Comparison of ENCODE assay signal across 1 cellular context in the genomic region with DNA sequence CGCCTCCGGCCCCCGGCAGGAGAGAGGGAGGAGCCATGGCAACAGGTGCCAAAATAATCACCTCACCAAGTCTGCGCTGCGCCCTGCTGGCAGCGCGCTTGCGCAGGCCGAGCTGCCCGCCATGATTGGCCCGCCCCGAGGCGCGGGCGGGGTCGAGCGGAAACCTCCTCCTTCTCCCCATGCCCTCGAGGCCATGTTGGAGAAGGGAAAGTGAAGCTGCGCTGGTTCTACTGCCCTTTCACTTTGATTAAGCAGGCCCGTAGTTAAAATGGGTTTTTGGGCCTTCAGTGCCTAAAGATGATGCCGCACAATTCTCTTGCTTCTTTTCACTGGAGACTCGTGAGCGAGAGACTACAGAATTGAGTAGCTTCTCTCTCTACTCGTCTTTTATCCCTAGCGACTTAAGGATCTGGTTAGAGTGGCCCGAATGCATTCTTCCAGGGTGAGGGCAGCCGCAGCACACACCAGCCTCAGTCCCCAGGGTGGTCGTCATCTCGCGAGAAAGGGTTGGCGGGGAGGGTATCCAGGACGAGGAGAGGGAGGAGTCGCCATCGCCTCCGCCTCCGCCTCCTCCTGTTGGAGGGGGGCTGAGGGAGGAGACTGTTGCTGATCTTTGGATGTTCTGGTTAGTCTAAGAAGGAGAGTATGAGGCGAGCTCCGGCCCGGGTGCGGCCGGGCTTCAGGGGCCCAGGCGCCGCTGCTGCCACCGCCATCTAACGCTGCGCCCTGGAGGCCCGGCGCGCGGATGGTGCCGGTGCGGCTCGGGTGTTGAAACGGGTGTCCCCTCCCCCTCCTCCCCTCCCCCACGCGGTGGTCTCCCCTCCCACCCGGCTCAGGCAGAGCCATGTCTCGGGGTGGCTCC.
TF ChIP-seq lines count a peak whose summit lies in the region.

A gene with protein sequence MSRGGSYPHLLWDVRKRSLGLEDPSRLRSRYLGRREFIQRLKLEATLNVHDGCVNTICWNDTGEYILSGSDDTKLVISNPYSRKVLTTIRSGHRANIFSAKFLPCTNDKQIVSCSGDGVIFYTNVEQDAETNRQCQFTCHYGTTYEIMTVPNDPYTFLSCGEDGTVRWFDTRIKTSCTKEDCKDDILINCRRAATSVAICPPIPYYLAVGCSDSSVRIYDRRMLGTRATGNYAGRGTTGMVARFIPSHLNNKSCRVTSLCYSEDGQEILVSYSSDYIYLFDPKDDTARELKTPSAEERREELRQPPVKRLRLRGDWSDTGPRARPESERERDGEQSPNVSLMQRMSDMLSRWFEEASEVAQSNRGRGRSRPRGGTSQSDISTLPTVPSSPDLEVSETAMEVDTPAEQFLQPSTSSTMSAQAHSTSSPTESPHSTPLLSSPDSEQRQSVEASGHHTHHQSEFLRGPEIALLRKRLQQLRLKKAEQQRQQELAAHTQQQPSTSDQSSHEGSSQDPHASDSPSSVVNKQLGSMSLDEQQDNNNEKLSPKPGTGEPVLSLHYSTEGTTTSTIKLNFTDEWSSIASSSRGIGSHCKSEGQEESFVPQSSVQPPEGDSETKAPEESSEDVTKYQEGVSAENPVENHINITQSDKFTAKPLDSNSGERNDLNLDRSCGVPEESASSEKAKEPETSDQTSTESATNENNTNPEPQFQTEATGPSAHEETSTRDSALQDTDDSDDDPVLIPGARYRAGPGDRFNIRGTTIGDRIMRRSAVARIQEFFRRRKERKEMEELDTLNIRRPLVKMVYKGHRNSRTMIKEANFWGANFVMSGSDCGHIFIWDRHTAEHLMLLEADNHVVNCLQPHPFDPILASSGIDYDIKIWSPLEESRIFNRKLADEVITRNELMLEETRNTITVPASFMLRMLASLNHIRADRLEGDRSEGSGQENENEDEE (plus strand): TSS at position 616 of the 862 bp plus-strand sequence. CDS start 229 bp downstream, at position 845.

TF ChIP-seq in K562, 482 proteins besides CTCF, POLR2A, EP300 and RAD21 (continued from another document and continues in another):
- TF ChIP-seq, protein P1, sequence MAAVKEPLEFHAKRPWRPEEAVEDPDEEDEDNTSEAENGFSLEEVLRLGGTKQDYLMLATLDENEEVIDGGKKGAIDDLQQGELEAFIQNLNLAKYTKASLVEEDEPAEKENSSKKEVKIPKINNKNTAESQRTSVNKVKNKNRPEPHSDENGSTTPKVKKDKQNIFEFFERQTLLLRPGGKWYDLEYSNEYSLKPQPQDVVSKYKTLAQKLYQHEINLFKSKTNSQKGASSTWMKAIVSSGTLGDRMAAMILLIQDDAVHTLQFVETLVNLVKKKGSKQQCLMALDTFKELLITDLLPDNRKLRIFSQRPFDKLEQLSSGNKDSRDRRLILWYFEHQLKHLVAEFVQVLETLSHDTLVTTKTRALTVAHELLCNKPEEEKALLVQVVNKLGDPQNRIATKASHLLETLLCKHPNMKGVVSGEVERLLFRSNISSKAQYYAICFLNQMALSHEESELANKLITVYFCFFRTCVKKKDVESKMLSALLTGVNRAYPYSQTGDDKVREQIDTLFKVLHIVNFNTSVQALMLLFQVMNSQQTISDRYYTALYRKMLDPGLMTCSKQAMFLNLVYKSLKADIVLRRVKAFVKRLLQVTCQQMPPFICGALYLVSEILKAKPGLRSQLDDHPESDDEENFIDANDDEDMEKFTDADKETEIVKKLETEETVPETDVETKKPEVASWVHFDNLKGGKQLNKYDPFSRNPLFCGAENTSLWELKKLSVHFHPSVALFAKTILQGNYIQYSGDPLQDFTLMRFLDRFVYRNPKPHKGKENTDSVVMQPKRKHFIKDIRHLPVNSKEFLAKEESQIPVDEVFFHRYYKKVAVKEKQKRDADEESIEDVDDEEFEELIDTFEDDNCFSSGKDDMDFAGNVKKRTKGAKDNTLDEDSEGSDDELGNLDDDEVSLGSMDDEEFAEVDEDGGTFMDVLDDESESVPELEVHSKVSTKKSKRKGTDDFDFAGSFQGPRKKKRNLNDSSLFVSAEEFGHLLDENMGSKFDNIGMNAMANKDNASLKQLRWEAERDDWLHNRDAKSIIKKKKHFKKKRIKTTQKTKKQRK (IDR thresholded peaks at IDR 0.05; ENCODE audit: borderline replicate concordance, low read depth, low read length) = no peak
- TF ChIP-seq MCM5 (IDR thresholded peaks at IDR 0.05; ENCODE audit: low read depth) = no peak
- TF ChIP-seq PTBP1 (IDR thresholded peaks at IDR 0.05; ENCODE audit: low read depth, low read length) = no peak
- TF ChIP-seq MEIS2 (IDR thresholded peaks at IDR 0.05; ENCODE audit: partially characterized antibody) = peak; percentile 94
- peak; percentile 92 for TF ChIP-seq NR2C1 (IDR thresholded peaks at IDR 0.05)
- TF ChIP-seq NR2C1 (tag; IDR thresholded peaks at IDR 0.05) = peak; percentile 94
- TF ChIP-seq ESRRB (CRISPR knock-in tag; IDR thresholded peaks at IDR 0.05; ENCODE audit: borderline replicate concordance) = no peak
- peak; percentile 29; the same call in 1 of the 2 replicates for TF ChIP-seq MAFK (IDR thresholded peaks at IDR 0.05; ENCODE audit: low read length)
- TF ChIP-seq NR1H2 (CRISPR knock-in tag; IDR thresholded peaks at IDR 0.05) = 0 out of 2 replicates have a peak, but pooled peaks have one; percentile 69
- peak; percentile 80 for TF ChIP-seq MYC (IDR thresholded peaks at IDR 0.05; ENCODE audit: low read depth, low read length)
- TF ChIP-seq MYC (CRISPR knock-in tag; IDR thresholded peaks at IDR 0.05; ENCODE audit: borderline replicate concordance, low read depth) = no peak
- TF ChIP-seq, protein P2, sequence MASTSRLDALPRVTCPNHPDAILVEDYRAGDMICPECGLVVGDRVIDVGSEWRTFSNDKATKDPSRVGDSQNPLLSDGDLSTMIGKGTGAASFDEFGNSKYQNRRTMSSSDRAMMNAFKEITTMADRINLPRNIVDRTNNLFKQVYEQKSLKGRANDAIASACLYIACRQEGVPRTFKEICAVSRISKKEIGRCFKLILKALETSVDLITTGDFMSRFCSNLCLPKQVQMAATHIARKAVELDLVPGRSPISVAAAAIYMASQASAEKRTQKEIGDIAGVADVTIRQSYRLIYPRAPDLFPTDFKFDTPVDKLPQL (IDR thresholded peaks at IDR 0.05; ENCODE audit: extremely low read depth, insufficient read length) = peak; percentile 52
- TF ChIP-seq ZKSCAN1 (IDR thresholded peaks at IDR 0.05; ENCODE audit: low read depth, low read length) = peak; percentile 69
- TF ChIP-seq SREBF1 (IDR thresholded peaks at IDR 0.05; ENCODE audit: borderline replicate concordance, low read depth, low read length) = 0 out of 2 replicates have a peak, but pooled peaks have one; percentile 48
- TF ChIP-seq KAT7 (CRISPR knock-in tag; IDR thresholded peaks at IDR 0.05; ENCODE audit: borderline replicate concordance) = no peak; the same call in 1 of the 2 replicates
- TF ChIP-seq, protein P3, sequence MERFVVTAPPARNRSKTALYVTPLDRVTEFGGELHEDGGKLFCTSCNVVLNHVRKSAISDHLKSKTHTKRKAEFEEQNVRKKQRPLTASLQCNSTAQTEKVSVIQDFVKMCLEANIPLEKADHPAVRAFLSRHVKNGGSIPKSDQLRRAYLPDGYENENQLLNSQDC (CRISPR knock-in tag; IDR thresholded peaks at IDR 0.05) = peak; percentile 79
- no peak for TF ChIP-seq ZNF696 (CRISPR knock-in tag; conservative IDR thresholded peaks at IDR 0.05)
- TF ChIP-seq RBM34 (IDR thresholded peaks at IDR 0.05; ENCODE audit: borderline replicate concordance, insufficient read depth, low read length) = no peak
- TF ChIP-seq, protein P4, sequence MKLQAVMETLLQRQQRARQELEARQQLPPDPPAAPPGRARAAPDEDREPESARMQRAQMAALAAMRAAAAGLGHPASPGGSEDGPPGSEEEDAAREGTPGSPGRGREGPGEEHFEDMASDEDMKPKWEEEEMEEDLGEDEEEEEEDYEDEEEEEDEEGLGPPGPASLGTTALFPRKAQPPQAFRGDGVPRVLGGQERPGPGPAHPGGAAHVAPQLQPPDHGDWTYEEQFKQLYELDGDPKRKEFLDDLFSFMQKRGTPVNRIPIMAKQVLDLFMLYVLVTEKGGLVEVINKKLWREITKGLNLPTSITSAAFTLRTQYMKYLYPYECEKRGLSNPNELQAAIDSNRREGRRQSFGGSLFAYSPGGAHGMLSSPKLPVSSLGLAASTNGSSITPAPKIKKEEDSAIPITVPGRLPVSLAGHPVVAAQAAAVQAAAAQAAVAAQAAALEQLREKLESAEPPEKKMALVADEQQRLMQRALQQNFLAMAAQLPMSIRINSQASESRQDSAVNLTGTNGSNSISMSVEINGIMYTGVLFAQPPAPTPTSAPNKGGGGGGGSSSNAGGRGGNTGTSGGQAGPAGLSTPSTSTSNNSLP (IDR thresholded peaks at IDR 0.05; ENCODE audit: borderline replicate concordance, low read depth, low read length) = no peak
- TF ChIP-seq SUPT5H (IDR thresholded peaks at IDR 0.05) = peak; percentile 92
- no peak for TF ChIP-seq ZNF717 (CRISPR knock-in tag; IDR thresholded peaks at IDR 0.05)
- TF ChIP-seq, protein P5, sequence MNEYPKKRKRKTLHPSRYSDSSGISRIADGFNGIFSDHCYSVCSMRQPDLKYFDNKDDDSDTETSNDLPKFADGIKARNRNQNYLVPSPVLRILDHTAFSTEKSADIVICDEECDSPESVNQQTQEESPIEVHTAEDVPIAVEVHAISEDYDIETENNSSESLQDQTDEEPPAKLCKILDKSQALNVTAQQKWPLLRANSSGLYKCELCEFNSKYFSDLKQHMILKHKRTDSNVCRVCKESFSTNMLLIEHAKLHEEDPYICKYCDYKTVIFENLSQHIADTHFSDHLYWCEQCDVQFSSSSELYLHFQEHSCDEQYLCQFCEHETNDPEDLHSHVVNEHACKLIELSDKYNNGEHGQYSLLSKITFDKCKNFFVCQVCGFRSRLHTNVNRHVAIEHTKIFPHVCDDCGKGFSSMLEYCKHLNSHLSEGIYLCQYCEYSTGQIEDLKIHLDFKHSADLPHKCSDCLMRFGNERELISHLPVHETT (CRISPR knock-in tag; conservative IDR thresholded peaks at IDR 0.05 in 1 of 2, IDR thresholded peaks at IDR 0.05 in 1 of 2) = peak in 1 of 2 experiments; percentile 12; a peak in 2 of 4 replicates
- TF ChIP-seq NBN (IDR thresholded peaks at IDR 0.05; ENCODE audit: low read depth) = peak; percentile 80
- TF ChIP-seq STAT5A (IDR thresholded peaks at IDR 0.05; ENCODE audit: borderline replicate concordance, low read length) = peak; percentile 22; the same call in 1 of the 2 replicates
- TF ChIP-seq, protein P6, sequence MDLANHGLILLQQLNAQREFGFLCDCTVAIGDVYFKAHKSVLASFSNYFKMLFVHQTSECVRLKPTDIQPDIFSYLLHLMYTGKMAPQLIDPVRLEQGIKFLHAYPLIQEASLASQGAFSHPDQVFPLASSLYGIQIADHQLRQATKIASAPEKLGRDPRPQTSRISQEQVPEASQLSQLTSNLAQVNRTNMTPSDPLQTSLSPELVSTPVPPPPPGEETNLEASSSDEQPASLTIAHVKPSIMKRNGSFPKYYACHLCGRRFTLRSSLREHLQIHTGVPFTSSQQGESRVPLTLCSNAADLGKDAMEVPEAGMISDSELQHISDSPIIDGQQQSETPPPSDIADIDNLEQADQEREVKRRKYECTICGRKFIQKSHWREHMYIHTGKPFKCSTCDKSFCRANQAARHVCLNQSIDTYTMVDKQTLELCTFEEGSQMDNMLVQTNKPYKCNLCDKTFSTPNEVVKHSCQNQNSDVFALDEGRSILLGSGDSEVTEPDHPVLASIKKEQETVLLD (IDR thresholded peaks at IDR 0.05) = peak; percentile 87
- TF ChIP-seq, protein P7, sequence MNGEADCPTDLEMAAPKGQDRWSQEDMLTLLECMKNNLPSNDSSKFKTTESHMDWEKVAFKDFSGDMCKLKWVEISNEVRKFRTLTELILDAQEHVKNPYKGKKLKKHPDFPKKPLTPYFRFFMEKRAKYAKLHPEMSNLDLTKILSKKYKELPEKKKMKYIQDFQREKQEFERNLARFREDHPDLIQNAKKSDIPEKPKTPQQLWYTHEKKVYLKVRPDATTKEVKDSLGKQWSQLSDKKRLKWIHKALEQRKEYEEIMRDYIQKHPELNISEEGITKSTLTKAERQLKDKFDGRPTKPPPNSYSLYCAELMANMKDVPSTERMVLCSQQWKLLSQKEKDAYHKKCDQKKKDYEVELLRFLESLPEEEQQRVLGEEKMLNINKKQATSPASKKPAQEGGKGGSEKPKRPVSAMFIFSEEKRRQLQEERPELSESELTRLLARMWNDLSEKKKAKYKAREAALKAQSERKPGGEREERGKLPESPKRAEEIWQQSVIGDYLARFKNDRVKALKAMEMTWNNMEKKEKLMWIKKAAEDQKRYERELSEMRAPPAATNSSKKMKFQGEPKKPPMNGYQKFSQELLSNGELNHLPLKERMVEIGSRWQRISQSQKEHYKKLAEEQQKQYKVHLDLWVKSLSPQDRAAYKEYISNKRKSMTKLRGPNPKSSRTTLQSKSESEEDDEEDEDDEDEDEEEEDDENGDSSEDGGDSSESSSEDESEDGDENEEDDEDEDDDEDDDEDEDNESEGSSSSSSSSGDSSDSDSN (IDR thresholded peaks at IDR 0.05; ENCODE audit: borderline replicate concordance in 1 of 2, low read depth in 2 of 2, low read length in 2 of 2) = peak; percentile 95 to 98
- peak; percentile 93 for TF ChIP-seq TAF1 (IDR thresholded peaks at IDR 0.05; ENCODE audit: control insufficient read depth, extremely low read depth, insufficient read depth, low read length, severe bottlenecking)
- TF ChIP-seq, protein P8, sequence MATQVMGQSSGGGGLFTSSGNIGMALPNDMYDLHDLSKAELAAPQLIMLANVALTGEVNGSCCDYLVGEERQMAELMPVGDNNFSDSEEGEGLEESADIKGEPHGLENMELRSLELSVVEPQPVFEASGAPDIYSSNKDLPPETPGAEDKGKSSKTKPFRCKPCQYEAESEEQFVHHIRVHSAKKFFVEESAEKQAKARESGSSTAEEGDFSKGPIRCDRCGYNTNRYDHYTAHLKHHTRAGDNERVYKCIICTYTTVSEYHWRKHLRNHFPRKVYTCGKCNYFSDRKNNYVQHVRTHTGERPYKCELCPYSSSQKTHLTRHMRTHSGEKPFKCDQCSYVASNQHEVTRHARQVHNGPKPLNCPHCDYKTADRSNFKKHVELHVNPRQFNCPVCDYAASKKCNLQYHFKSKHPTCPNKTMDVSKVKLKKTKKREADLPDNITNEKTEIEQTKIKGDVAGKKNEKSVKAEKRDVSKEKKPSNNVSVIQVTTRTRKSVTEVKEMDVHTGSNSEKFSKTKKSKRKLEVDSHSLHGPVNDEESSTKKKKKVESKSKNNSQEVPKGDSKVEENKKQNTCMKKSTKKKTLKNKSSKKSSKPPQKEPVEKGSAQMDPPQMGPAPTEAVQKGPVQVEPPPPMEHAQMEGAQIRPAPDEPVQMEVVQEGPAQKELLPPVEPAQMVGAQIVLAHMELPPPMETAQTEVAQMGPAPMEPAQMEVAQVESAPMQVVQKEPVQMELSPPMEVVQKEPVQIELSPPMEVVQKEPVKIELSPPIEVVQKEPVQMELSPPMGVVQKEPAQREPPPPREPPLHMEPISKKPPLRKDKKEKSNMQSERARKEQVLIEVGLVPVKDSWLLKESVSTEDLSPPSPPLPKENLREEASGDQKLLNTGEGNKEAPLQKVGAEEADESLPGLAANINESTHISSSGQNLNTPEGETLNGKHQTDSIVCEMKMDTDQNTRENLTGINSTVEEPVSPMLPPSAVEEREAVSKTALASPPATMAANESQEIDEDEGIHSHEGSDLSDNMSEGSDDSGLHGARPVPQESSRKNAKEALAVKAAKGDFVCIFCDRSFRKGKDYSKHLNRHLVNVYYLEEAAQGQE (CRISPR knock-in tag; IDR thresholded peaks at IDR 0.05; ENCODE audit: low read depth) = no peak
- no peak for TF ChIP-seq SMARCB1 (IDR thresholded peaks at IDR 0.05; ENCODE audit: insufficient read length, low read depth)
- TF ChIP-seq, protein P9, sequence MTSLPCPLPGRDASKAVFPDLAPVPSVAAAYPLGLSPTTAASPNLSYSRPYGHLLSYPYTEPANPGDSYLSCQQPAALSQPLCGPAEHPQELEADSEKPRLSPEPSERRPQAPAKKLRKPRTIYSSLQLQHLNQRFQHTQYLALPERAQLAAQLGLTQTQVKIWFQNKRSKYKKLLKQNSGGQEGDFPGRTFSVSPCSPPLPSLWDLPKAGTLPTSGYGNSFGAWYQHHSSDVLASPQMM (CRISPR knock-in tag; IDR thresholded peaks at IDR 0.05) = no peak
- no peak for TF ChIP-seq CBX5 (IDR thresholded peaks at IDR 0.05; ENCODE audit: borderline replicate concordance, low read depth)
- peak; percentile 14; the same call in 1 of the 2 replicates for TF ChIP-seq MTA2 (IDR thresholded peaks at IDR 0.05; ENCODE audit: low read depth)
- TF ChIP-seq TSC22D4 (tag; IDR thresholded peaks at IDR 0.05) = no peak
- TF ChIP-seq ZFP36 (IDR thresholded peaks at IDR 0.05; ENCODE audit: low read depth, low read length, partially characterized antibody) = no peak
